In the genomic region with DNA sequence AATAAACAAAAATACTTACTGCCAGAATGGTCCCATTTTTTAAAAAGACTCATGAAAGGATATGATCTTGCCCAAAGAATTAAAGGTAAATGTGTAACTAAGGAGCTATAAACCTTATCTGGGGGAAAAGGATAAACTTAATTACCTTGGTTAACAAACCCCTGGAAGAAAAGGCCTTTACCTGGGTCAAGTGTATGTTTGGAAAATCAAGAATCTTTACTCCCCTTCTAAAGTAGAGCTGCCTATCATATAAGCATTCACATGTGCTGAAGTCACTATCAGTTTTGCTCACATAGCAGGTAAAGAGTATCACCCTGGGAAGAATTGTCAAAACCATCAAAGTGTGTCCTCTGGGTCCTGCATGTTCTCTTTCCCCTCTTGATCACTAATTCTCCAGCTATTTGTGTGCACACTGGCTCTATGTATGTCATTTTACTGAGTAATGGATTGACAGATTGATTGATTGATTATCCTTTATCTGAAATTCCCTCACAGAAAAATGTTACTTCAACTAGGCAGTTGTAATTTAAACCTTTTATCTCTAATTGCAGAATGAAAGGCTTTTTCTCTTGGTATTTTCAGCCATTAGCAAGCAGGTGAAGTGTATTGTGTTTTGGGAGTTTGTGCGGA, we compare ENCODE assay signal across 23 cellular contexts.
A peak's percentile ranks its signal among the peaks of the same experiment; 100 is the strongest.
DNase-seq lines count a peak whose midpoint lies in the region; ATAC-seq, FAIRE-seq and TF ChIP-seq lines count a peak whose summit lies in the region.
"Had no signal": no experiment of that assay in that cellular context is flagged by ENCODE, and none has a peak within 500 bp of the region (broad histone marks: within the 10 kb centered on the region; RNA-seq: fewer than 3 reads in every experiment).

No MANE protein-coding gene starts in this region.

- TF ChIP-seq CTCF in D721Med (IDR thresholded peaks at IDR 0.05; ENCODE audit: insufficient read depth, missing control alignments) (no peak), endodermal cell (conservative IDR thresholded peaks at IDR 0.05) (no peak), mucosa of descending colon (IDR thresholded peaks at IDR 0.05) (no peak), coronary artery (IDR thresholded peaks at IDR 0.05) (no peak)

- no peak overlapping the region for H3K9ac ChIP-seq in endodermal cell (ENCODE audit: extremely low read depth, low read length, poor library complexity, severe bottlenecking)
- H3K9ac ChIP-seq: BLaER1 had no signal

- H3K36me3 ChIP-seq in endodermal cell (ENCODE audit: control insufficient read depth, insufficient read depth, low read length), result no peaks in the 10 kb centered on the region
- H3K36me3 ChIP-seq in mucosa of descending colon (ENCODE audit: low read depth), result no peaks in the 10 kb centered on the region
- no peaks in the 10 kb centered on the region for H3K36me3 ChIP-seq in small intestine (ENCODE audit: control insufficient read depth in 2 of 2, insufficient read depth in 2 of 2, low read length in 2 of 2)
- H3K36me3 ChIP-seq: BLaER1, HAP-1 had no signal

- no peaks in the 10 kb centered on the region for H3K9me3 Mint-ChIP-seq in endodermal cell

- no peaks in the 10 kb centered on the region for H3K36me3 Mint-ChIP-seq in endodermal cell (ENCODE audit: low read depth)
- H3K36me3 Mint-ChIP-seq: CD4-positive, CD25-positive, alpha-beta regulatory T cell; CD8-positive, alpha-beta T cell had no signal

- H3K4me1 ChIP-seq in endodermal cell (ENCODE audit: control insufficient read depth, insufficient read depth, low read length), result peaks cover 4% of the 10 kb centered on the region
- peaks cover 10% of the 10 kb centered on the region for H3K4me1 ChIP-seq in mucosa of descending colon (ENCODE audit: low read depth)
- H3K4me1 ChIP-seq in small intestine (ENCODE audit: control insufficient read depth in 2 of 2, insufficient read depth in 1 of 2, low read depth in 1 of 2, low read length in 1 of 2), result peaks cover 0 to 3% of the 10 kb centered on the region in 2 donors
- H3K4me1 ChIP-seq: BLaER1, Caco-2, HAP-1 had no signal

- peak overlapping the region; percentile 52 for H3K27ac Mint-ChIP-seq in endodermal cell
- H3K27ac Mint-ChIP-seq: B cell; CD4-positive, CD25-positive, alpha-beta regulatory T cell; CD8-positive, alpha-beta T cell had no signal

- ATAC-seq in mucosa of descending colon, result peak; percentile 63
- ATAC-seq: CD8-positive, alpha-beta T cell had no signal

- no peaks in the 10 kb centered on the region for H3K27me3 ChIP-seq in endodermal cell (ENCODE audit: control insufficient read depth, insufficient read depth, low read length, poor library complexity, severe bottlenecking)
- no peaks in the 10 kb centered on the region for H3K27me3 ChIP-seq in small intestine (ENCODE audit: control insufficient read depth in 2 of 2, insufficient read depth in 2 of 2, low read length in 2 of 2)
- H3K27me3 ChIP-seq: BLaER1 had no signal

- WGBS in endodermal cell (ENCODE audit: insufficient coverage in 1 of 2, insufficient read length in 1 of 2), 2 experiments, result no CpG with 5 or more reads among the region's 1 CpG
- 21 to 67% (median 45%) methylated on average over 1 of the region's 1 CpG for WGBS in small intestine, 3 donors

- FAIRE-seq in D721Med (lab: Jason Lieb, UNC), result peak; percentile 77
- FAIRE-seq in small intestine (lab: Jason Lieb, UNC), result no peak
- FAIRE-seq: A204.1, GM12891, GM18507, H54 had no signal

- H3K4me3 Mint-ChIP-seq in endodermal cell, result no peak overlapping the region
- H3K4me3 Mint-ChIP-seq: B cell; CD4-positive, CD25-positive, alpha-beta regulatory T cell; CD8-positive, alpha-beta T cell had no signal

- intact Hi-C loops in mucosa of descending colon (cut with DNase I, micrococcal nuclease), result no loop called here

- peaks cover 29% of the 10 kb centered on the region for H3K4me1 Mint-ChIP-seq in endodermal cell
- H3K4me1 Mint-ChIP-seq: B cell; CD4-positive, CD25-positive, alpha-beta regulatory T cell had no signal

- DNase-seq in D721Med (ENCODE audit: insufficient read length, low spot score) (no peak), endodermal cell (no peak), mucosa of descending colon (no peak), small intestine (peak; percentile 40), NCI-H1436 (lab: John Stamatoyannopoulos, UW) (no peak), EL (no peak), coronary artery (ENCODE audit: low spot score) (no peak)
- DNase-seq: Caco-2; CD4-positive, CD25-positive, alpha-beta regulatory T cell; CD8-positive, alpha-beta T cell; DMS 273 treated with DMSO at 0.1 percent for 48 hours; DMS79; GF-D8; GOT3 had no signal

- H3K27ac ChIP-seq in endodermal cell (ENCODE audit: low read depth, low read length) (no peak overlapping the region), small intestine (ENCODE audit: low read depth in 1 of 2, low read length in 1 of 2) (no peak overlapping the region), coronary artery (no peak overlapping the region)
- H3K27ac ChIP-seq: 22Rv1, BLaER1, C4-2B had no signal

- H3K4me3 ChIP-seq in endodermal cell (ENCODE audit: low read length) (peak overlapping the region; percentile 32), mucosa of descending colon (no peak overlapping the region), small intestine (ENCODE audit: low read depth in 1 of 2, low read length in 2 of 2) (no peak overlapping the region), coronary artery (no peak overlapping the region)
- H3K4me3 ChIP-seq: BLaER1, HAP-1 had no signal

- no peaks in the 10 kb centered on the region for H3K9me3 ChIP-seq in endodermal cell (ENCODE audit: control insufficient read depth, low read length)
- no peaks in the 10 kb centered on the region for H3K9me3 ChIP-seq in mucosa of descending colon
- H3K9me3 ChIP-seq in small intestine (ENCODE audit: control insufficient read depth, low read depth), result no peaks in the 10 kb centered on the region
- H3K9me3 ChIP-seq: BLaER1, Caco-2, HAP-1 had no signal

- no peaks in the 10 kb centered on the region for H3K27me3 Mint-ChIP-seq in endodermal cell (ENCODE audit: insufficient read depth)
- H3K27me3 Mint-ChIP-seq: B cell; CD4-positive, CD25-positive, alpha-beta regulatory T cell had no signal
